21 cellular contexts compared by ENCODE assay signal in the genomic region with DNA sequence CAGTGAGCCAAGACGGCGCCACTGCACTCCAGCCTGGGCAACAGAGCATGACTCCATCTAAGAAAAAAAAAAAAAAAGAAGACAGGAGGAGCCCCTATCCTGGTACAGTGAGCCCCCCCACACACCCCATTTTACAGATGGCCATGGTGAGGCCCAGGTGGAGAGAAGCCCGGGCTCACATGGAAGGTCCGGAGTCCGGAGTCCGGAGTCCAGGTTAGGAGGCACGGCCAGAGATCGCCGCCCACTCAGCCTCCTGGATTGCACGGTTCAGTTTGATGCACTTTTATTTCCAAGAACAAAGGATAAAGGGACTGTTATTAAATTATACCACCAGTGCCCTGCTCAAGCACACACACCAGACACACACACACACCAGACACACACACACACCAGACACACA. TPM values are rescaled to one million over a fixed set of nuclear protein-coding genes. Genes with fewer than 3 reads are reported as not detected.
DNase-seq lines count a peak whose midpoint lies in the region; ATAC-seq, FAIRE-seq and TF ChIP-seq lines count a peak whose summit lies in the region.
"Had no signal": no experiment of that assay in that cellular context is flagged by ENCODE, and none has a peak within 500 bp of the region (broad histone marks: within the 10 kb centered on the region; RNA-seq: fewer than 3 reads in every experiment).

No MANE protein-coding gene starts in this region.

- no peak overlapping the region for H3K27ac Mint-ChIP-seq in immature natural killer cell
- H3K27ac Mint-ChIP-seq: GM23338, IgD-negative memory B cell had no signal

- H3K27me3 Mint-ChIP-seq in immature natural killer cell (ENCODE audit: low read depth in 3 of 3), result peaks cover 0 to 1% (median under 1%) of the 10 kb centered on the region in 3 donors
- H3K27me3 Mint-ChIP-seq: CD4-positive, alpha-beta memory T cell; IgD-negative memory B cell had no signal

- no peak overlapping the region for H4K8ac ChIP-seq in neuronal stem cell (ENCODE audit: low read depth, low read length)

- H3K23ac ChIP-seq in neuronal stem cell (ENCODE audit: low read depth, low read length, poor library complexity), result no peak overlapping the region

- H3K79me1 ChIP-seq in neuronal stem cell (ENCODE audit: low read depth, low read length), result no peaks in the 10 kb centered on the region

- H3K4me1 ChIP-seq in K562 (replicated peaks in 1 of 2; ENCODE audit: control insufficient read depth in 2 of 2, insufficient read depth in 2 of 2, low read length in 2 of 2) (no peaks in the 10 kb centered on the region; a peak in 1 of 5 replicates), neuronal stem cell (ENCODE audit: control insufficient read depth in 2 of 2, insufficient read depth in 1 of 2, low read depth in 1 of 2, low read length in 2 of 2) (peaks cover 0 to 2% of the 10 kb centered on the region in 2 donors), sigmoid colon (peaks cover 0 to 35% (median 22%) of the 10 kb centered on the region in 4 donors)

- H3K9me3 ChIP-seq in K562 (replicated peaks; ENCODE audit: control insufficient read depth, insufficient read depth, low read depth, low read length) (no peaks in the 10 kb centered on the region), neuronal stem cell (replicated peaks in 1 of 2; ENCODE audit: control insufficient read depth in 2 of 2, insufficient read depth in 1 of 2, low read depth in 1 of 2, low read length in 2 of 2) (no peaks in the 10 kb centered on the region), sigmoid colon (no peaks in the 10 kb centered on the region)

- TF ChIP-seq EP300 in K562 (IDR thresholded peaks at IDR 0.05; ENCODE audit: low read length) (no peak), sigmoid colon (IDR thresholded peaks at IDR 0.05) (no peak)

- no peak overlapping the region for H4K91ac ChIP-seq in neuronal stem cell (ENCODE audit: low read depth, low read length, poor library complexity)

- intact Hi-C loops in K562 (cut with micrococcal nuclease), result no loop called here
- intact Hi-C loops in sigmoid colon (cut with DNase I), result no loop called here

- TF ChIP-seq RAD21 in K562 (CRISPR knock-in tag; conservative IDR thresholded peaks at IDR 0.05 in 1 of 2, IDR thresholded peaks at IDR 0.05 in 1 of 2), result no peak

- no peak overlapping the region for H2BK120ac ChIP-seq in neuronal stem cell (ENCODE audit: low read depth, low read length)

- H2AK5ac ChIP-seq in neuronal stem cell (ENCODE audit: low read depth, low read length), result peak overlapping the region; percentile 18

- CTCF ChIA-PET in K562 (lab: Yijun Ruan, JAX; ENCODE audit: low intra/inter-chr PET ratio), result no interaction called here

- no peak overlapping the region for H3K18ac ChIP-seq in neuronal stem cell (ENCODE audit: low read length)

- H3K9me1 ChIP-seq in K562 (ENCODE audit: control insufficient read depth, insufficient read depth, low read length), result no peaks in the 10 kb centered on the region

- H3K27me3 ChIP-seq in K562 (ENCODE audit: control insufficient read depth in 2 of 2, insufficient read depth in 2 of 2, low read length in 2 of 2) (no peaks in the 10 kb centered on the region), neuronal stem cell (ENCODE audit: control insufficient read depth in 3 of 3, insufficient read depth in 3 of 3, low read depth in 1 of 3, low read length in 3 of 3) (no peaks in the 10 kb centered on the region), sigmoid colon (no peaks in the 10 kb centered on the region)
- H3K27me3 ChIP-seq: BLaER1 had no signal

- H3K9ac ChIP-seq in K562 (ENCODE audit: insufficient read depth in 1 of 2, low read depth in 2 of 2, low read length in 2 of 2) (no peak overlapping the region), neuronal stem cell (ENCODE audit: low read depth, low read length, poor library complexity) (no peak overlapping the region)
- H3K9ac ChIP-seq: BLaER1 had no signal

- no peaks in the 10 kb centered on the region for H4K20me1 ChIP-seq in K562 (replicated peaks; ENCODE audit: control insufficient read depth, insufficient read depth, low read length)
- H4K20me1 ChIP-seq: BLaER1 had no signal

- no peaks in the 10 kb centered on the region for H3K79me2 ChIP-seq in K562 (ENCODE audit: control insufficient read depth, insufficient read depth, low read length)

- no peaks in the 10 kb centered on the region for H3K9me3 Mint-ChIP-seq in immature natural killer cell
- H3K9me3 Mint-ChIP-seq: IgD-negative memory B cell had no signal

- no peak overlapping the region for H2BK5ac ChIP-seq in neuronal stem cell (ENCODE audit: low read length)

- in situ Hi-C loops in K562 (cut with MboI), result no loop called here

- no peak overlapping the region for H3K14ac ChIP-seq in neuronal stem cell (ENCODE audit: low read length)

- POLR2A ChIA-PET in K562 (lab: Yijun Ruan, JAX), result no interaction called here

- FAIRE-seq in K562 (lab: Jason Lieb, UNC), result no peak
- FAIRE-seq: GM12891 had no signal

- H3K4me1 Mint-ChIP-seq in immature natural killer cell, result peaks cover under 1% of the 10 kb centered on the region in 2 donors

- H2AFZ ChIP-seq in K562 (ENCODE audit: low read depth, low read length) (no peak overlapping the region), neuronal stem cell (ENCODE audit: low read length) (no peak overlapping the region)
- H2AFZ ChIP-seq: GM23338 had no signal

- H3K36me3 ChIP-seq in K562 (ENCODE audit: control insufficient read depth, insufficient read depth, low read length) (no peaks in the 10 kb centered on the region), neuronal stem cell (replicated peaks in 1 of 2; ENCODE audit: control insufficient read depth in 2 of 2, insufficient read depth in 2 of 2, low read length in 2 of 2) (no peaks in the 10 kb centered on the region), sigmoid colon (no peaks in the 10 kb centered on the region)
- H3K36me3 ChIP-seq: BLaER1 had no signal

- H3K4ac ChIP-seq in neuronal stem cell (ENCODE audit: low read length), result no peak overlapping the region

- TF ChIP-seq POLR2A in K562 (conservative IDR thresholded peaks at IDR 0.05) (no peak), sigmoid colon (IDR thresholded peaks at IDR 0.05) (no peak)

- ATAC-seq in K562, result no peak
- peak; percentile 75 for ATAC-seq in left lobe of liver
- ATAC-seq in HG03469 (IDR thresholded peaks at IDR 0.05; ENCODE audit: unreplicated experiment), result no peak
- ATAC-seq: GM23338 had no signal

- no TSS peak for BruUV-seq in K562 (replicated peaks; lab: Mats Ljungman, UMichigan)

- H2BK12ac ChIP-seq in neuronal stem cell (ENCODE audit: low read length), result no peak overlapping the region

- no peak for DNase-seq in K562 (ENCODE audit: extremely low read depth in 1 of 4, low spot score in 3 of 4)
- DNase-seq in left lobe of liver (ENCODE audit: low spot score), result peak; percentile 76
- DNase-seq in neuronal stem cell (ENCODE audit: low spot score), result no peak
- no peak for DNase-seq in sigmoid colon
- no peak for DNase-seq in immature natural killer cell
- DNase-seq in NCI-H1105 treated with DMSO at 0.1 percent for 48 hours (lab: John Stamatoyannopoulos, UW), result no peak
- DNase-seq: Calu3; CD4-positive, alpha-beta memory T cell; DMS153; Karpas-422; NCI-H1417; NCI-H1694 treated with DMSO at 0.1 percent for 48 hours; NCI-H2081 treated with DMSO at 0.1 percent for 48 hours; NCI-H2171 treated with DMSO at 0.1 percent for 48 hours; NCI-H524 treated with DMSO at 0.1 percent for 48 hours; Right ventricle myocardium superior had no signal

- H3K4me3 Mint-ChIP-seq in immature natural killer cell, result no peak overlapping the region
- H3K4me3 Mint-ChIP-seq: CD4-positive, alpha-beta memory T cell; GM23338 had no signal

- H3K4me2 ChIP-seq in K562 (ENCODE audit: insufficient read depth, low read length) (no peak overlapping the region), neuronal stem cell (ENCODE audit: insufficient read depth, low read length, poor library complexity, severe bottlenecking) (no peak overlapping the region)
- H3K4me2 ChIP-seq: BLaER1, GM23338 had no signal

- WGBS in K562 (ENCODE audit: insufficient coverage, low coverage, missing lambda C conversion rate), result 76% methylated on average over 8 of the region's 10 CpGs
- WGBS in neuronal stem cell (ENCODE audit: extremely low coverage in 2 of 2, insufficient read length in 2 of 2, insufficient replicate concordance in 1 of 2), 2 donors, result no CpG with 5 or more reads among the region's 10 CpGs
- 50 to 84% methylated on average over 10 of the region's 10 CpGs for WGBS in sigmoid colon, 2 donors

- H3K4me3 ChIP-seq in K562 (no peak overlapping the region), neuronal stem cell (ENCODE audit: low read length in 2 of 2) (no peak overlapping the region), sigmoid colon (no peak overlapping the region)
- H3K4me3 ChIP-seq: BLaER1, GM23338 had no signal

- H3K27ac ChIP-seq in K562 (ENCODE audit: extremely low read depth, low read depth, low read length) (no peak overlapping the region), neuronal stem cell (replicated peaks; ENCODE audit: low read length) (no peak overlapping the region), sigmoid colon (no peak overlapping the region)
- H3K27ac ChIP-seq: BLaER1 had no signal

- TF ChIP-seq CTCF in K562 (IDR thresholded peaks at IDR 0.05 in 2 of 3, conservative IDR thresholded peaks at IDR 0.05 in 1 of 3; ENCODE audit: insufficient read depth in 2 of 3, low read depth in 1 of 3, low read length in 3 of 3) (no peak), sigmoid colon (IDR thresholded peaks at IDR 0.05) (no peak)

- no peaks in the 10 kb centered on the region for H3K36me3 Mint-ChIP-seq in immature natural killer cell
- H3K36me3 Mint-ChIP-seq: CD4-positive, alpha-beta memory T cell; IgD-negative memory B cell had no signal

- H2BK15ac ChIP-seq in neuronal stem cell (ENCODE audit: low read length), result no peak overlapping the region

RNA-seq across cellular contexts. Expression of a gene that starts 11.3 kb away (rescaled TPM):
- 7.3 and 29.0 TPM in 2 replicates for total RNA-seq in K562 (2011; cell fraction: chromatin; rRNA removed; ENCODE audit: low replicate concordance)
- total RNA-seq in K562 (2011; cell fraction: nucleolus; rRNA removed), result 16.4 and 17.0 TPM in 2 replicates
- total RNA-seq in K562 (2011; cell fraction: nucleoplasm; rRNA removed), result 14.3 and 16.7 TPM in 2 replicates
- total RNA-seq in K562 (2014; rRNA removed) (5.6 and 8.1 TPM in 2 replicates), K562 (2014; rRNA removed; fragmentation: Illumina TruSeq; extraction: Trizol) (1.5 and 2.0 TPM in 2 replicates), K562 (2015; rRNA removed; fragmentation: Illumina TruSeq; extraction: Trizol) (6.4 and 6.9 TPM in 2 replicates), K562 (2021) (13.3 and 15.6 TPM in 2 replicates), left lobe of liver (25.9 TPM), sigmoid colon (10 to 100 TPM; 43.8 to 82.8 (median 50.3) TPM)
- polyA plus RNA-seq in K562 (2011; rRNA removed) (10.2 and 30.9 TPM in 2 replicates), K562 (2014; fragmentation: Illumina TruSeq; extraction: Trizol) (7.4 and 11.0 TPM in 2 replicates), K562 (2014; fragmentation: Nextera tagmentation; extraction: Ambion mirVana) (under 1 TPM; 0.10 to 0.28 TPM), K562 (2014; rRNA removed) (9.6 TPM in 2 replicates), sigmoid colon (10 to 100 TPM; 31.9 to 58.7 (median 46.2) TPM), immature natural killer cell (1 to 10 TPM; 2.6 to 4.4 (median 3.6) TPM)
- 21.5 and 25.6 TPM in 2 replicates for polyA plus RNA-seq in K562 (2011; cell fraction: cytosol; rRNA removed)
- polyA plus RNA-seq in K562 (2011; cell fraction: nucleus; rRNA removed), result 21.2 and 25.9 TPM in 2 replicates
- 18.5 and 62.5 TPM in 2 replicates for polyA plus RNA-seq in K562 (2012)
- 4.1 and 4.9 TPM in 2 replicates for polyA minus RNA-seq in K562 (2011; rRNA and poly(A)+ RNA removed)
- polyA minus RNA-seq in K562 (2011; cell fraction: cytosol; rRNA and poly(A)+ RNA removed), result 15.5 and 42.0 TPM in 2 replicates
- 5.9 and 11.9 TPM in 2 replicates for polyA minus RNA-seq in K562 (2011; cell fraction: nucleus; rRNA and poly(A)+ RNA removed)
- 148 TPM for polyA plus RNA-seq in neuronal stem cell (2013, experiment 1 of 2)
- 141 TPM for polyA plus RNA-seq in neuronal stem cell (2013, experiment 2 of 2)

RNA-seq across cellular contexts. Expression of a gene that starts 24.3 kb away (rescaled TPM):
- total RNA-seq in K562 (2011; cell fraction: chromatin; rRNA removed; ENCODE audit: low replicate concordance), result 62.3 and 206 TPM in 2 replicates
- 137 and 161 TPM in 2 replicates for total RNA-seq in K562 (2011; cell fraction: nucleolus; rRNA removed)
- 83.2 and 85.9 TPM in 2 replicates for total RNA-seq in K562 (2011; cell fraction: nucleoplasm; rRNA removed)
- total RNA-seq in K562 (2014; rRNA removed) (83.9 and 114 TPM in 2 replicates), K562 (2014; rRNA removed; fragmentation: Illumina TruSeq; extraction: Trizol) (19.3 and 22.0 TPM in 2 replicates), K562 (2015; rRNA removed; fragmentation: Illumina TruSeq; extraction: Trizol) (48.6 and 51.9 TPM in 2 replicates), K562 (2021) (179 and 191 TPM in 2 replicates), left lobe of liver (149 TPM), sigmoid colon (100 to 1,000 TPM in 3 of 4 donors, 10 to 100 TPM in 1; 83.1 to 124 (median 107) TPM)
- polyA plus RNA-seq in K562 (2011; rRNA removed) (59.3 and 97.4 TPM in 2 replicates), K562 (2014; fragmentation: Illumina TruSeq; extraction: Trizol) (44.6 and 77.5 TPM in 2 replicates), K562 (2014; fragmentation: Nextera tagmentation; extraction: Ambion mirVana) (1 to 10 TPM; 5.1 to 5.5 TPM), K562 (2014; rRNA removed) (87.2 and 91.7 TPM in 2 replicates), sigmoid colon (100 to 1,000 TPM; 121 to 157 (median 129) TPM), immature natural killer cell (10 to 100 TPM; 22.7 to 39.2 (median 23.9) TPM)
- polyA plus RNA-seq in K562 (2011; cell fraction: cytosol; rRNA removed), result 77.0 and 149 TPM in 2 replicates
- 131 and 186 TPM in 2 replicates for polyA plus RNA-seq in K562 (2011; cell fraction: nucleus; rRNA removed)
- 69.2 and 176 TPM in 2 replicates for polyA plus RNA-seq in K562 (2012)
- polyA minus RNA-seq in K562 (2011; rRNA and poly(A)+ RNA removed), result 39.4 and 48.9 TPM in 2 replicates
- 99.7 and 155 TPM in 2 replicates for polyA minus RNA-seq in K562 (2011; cell fraction: cytosol; rRNA and poly(A)+ RNA removed)
- polyA minus RNA-seq in K562 (2011; cell fraction: nucleus; rRNA and poly(A)+ RNA removed), result 43.6 and 57.8 TPM in 2 replicates
- 138 TPM for polyA plus RNA-seq in neuronal stem cell (2013, experiment 1 of 2)
- polyA plus RNA-seq in neuronal stem cell (2013, experiment 2 of 2), result 146 TPM
